ENCODE assay signal across 2 cellular contexts in the genomic region with DNA sequence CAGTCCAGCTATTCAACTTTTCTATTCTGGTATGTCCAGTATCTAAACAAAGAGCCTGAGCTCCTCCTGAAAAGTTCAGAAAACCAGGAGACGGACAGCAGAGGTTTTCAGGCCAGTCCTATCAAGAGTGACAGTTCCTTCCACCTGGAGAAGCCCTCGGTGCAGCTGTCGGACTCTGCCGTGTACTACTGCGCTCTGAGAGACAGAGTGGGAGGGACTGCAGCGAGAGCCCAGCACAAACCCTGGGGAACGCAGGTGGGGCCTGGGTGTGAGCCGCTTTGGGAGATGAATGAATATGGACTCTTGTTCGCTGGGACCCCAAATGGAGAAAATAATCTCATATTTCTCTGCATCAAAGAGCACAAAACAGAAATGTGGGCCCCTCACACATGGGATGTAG.
TF ChIP-seq lines count a peak whose summit lies in the region.

No MANE protein-coding gene starts in this region.

TF ChIP-seq in SK-N-SH, 30 proteins besides CTCF, POLR2A, EP300 and RAD21 (continued from another document):
- TF ChIP-seq, protein P1, sequence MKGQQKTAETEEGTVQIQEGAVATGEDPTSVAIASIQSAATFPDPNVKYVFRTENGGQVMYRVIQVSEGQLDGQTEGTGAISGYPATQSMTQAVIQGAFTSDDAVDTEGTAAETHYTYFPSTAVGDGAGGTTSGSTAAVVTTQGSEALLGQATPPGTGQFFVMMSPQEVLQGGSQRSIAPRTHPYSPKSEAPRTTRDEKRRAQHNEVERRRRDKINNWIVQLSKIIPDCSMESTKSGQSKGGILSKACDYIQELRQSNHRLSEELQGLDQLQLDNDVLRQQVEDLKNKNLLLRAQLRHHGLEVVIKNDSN (IDR thresholded peaks at IDR 0.05; ENCODE audit: borderline replicate concordance, low read depth), result no peak
- TF ChIP-seq CHD2 (IDR thresholded peaks at IDR 0.05; ENCODE audit: low read length, partially characterized antibody) (no peak), RFX5 (IDR thresholded peaks at IDR 0.05; ENCODE audit: low read length) (no peak)
- TF ChIP-seq, protein P2, sequence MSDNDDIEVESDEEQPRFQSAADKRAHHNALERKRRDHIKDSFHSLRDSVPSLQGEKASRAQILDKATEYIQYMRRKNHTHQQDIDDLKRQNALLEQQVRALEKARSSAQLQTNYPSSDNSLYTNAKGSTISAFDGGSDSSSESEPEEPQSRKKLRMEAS (IDR thresholded peaks at IDR 0.05; ENCODE audit: low read depth), result no peak

TF ChIP-seq in SK-N-SH treated with all-trans-retinoic acid at 6 μM for 48 hours, 23 proteins besides CTCF, POLR2A, EP300 and RAD21 (continued from another document):
- TF ChIP-seq ESRRG (CRISPR knock-in tag; IDR thresholded peaks at IDR 0.05) (no peak), ZNF70 (CRISPR knock-in tag; IDR thresholded peaks at IDR 0.05) (no peak), TOX (CRISPR knock-in tag; IDR thresholded peaks at IDR 0.05; ENCODE audit: borderline replicate concordance) (no peak), ZNF8 (CRISPR knock-in tag; IDR thresholded peaks at IDR 0.05) (no peak), ZFP30 (CRISPR knock-in tag; IDR thresholded peaks at IDR 0.05) (no peak), ZC3H10 (CRISPR knock-in tag; IDR thresholded peaks at IDR 0.05) (no peak), ARNTL (CRISPR knock-in tag; IDR thresholded peaks at IDR 0.05; ENCODE audit: borderline replicate concordance, low read depth) (no peak), ZFP3 (CRISPR knock-in tag; IDR thresholded peaks at IDR 0.05) (no peak), ISL1 (CRISPR knock-in tag; IDR thresholded peaks at IDR 0.05) (no peak), BACH2 (CRISPR knock-in tag; IDR thresholded peaks at IDR 0.05; ENCODE audit: borderline replicate concordance) (no peak), TCF4 (CRISPR knock-in tag; IDR thresholded peaks at IDR 0.05; ENCODE audit: borderline replicate concordance) (no peak), RARB (CRISPR knock-in tag; IDR thresholded peaks at IDR 0.05) (no peak)
- TF ChIP-seq, protein P3, sequence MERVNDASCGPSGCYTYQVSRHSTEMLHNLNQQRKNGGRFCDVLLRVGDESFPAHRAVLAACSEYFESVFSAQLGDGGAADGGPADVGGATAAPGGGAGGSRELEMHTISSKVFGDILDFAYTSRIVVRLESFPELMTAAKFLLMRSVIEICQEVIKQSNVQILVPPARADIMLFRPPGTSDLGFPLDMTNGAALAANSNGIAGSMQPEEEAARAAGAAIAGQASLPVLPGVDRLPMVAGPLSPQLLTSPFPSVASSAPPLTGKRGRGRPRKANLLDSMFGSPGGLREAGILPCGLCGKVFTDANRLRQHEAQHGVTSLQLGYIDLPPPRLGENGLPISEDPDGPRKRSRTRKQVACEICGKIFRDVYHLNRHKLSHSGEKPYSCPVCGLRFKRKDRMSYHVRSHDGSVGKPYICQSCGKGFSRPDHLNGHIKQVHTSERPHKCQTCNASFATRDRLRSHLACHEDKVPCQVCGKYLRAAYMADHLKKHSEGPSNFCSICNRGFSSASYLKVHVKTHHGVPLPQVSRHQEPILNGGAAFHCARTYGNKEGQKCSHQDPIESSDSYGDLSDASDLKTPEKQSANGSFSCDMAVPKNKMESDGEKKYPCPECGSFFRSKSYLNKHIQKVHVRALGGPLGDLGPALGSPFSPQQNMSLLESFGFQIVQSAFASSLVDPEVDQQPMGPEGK (CRISPR knock-in tag; IDR thresholded peaks at IDR 0.05; ENCODE audit: borderline replicate concordance), result no peak
- TF ChIP-seq, protein P4, sequence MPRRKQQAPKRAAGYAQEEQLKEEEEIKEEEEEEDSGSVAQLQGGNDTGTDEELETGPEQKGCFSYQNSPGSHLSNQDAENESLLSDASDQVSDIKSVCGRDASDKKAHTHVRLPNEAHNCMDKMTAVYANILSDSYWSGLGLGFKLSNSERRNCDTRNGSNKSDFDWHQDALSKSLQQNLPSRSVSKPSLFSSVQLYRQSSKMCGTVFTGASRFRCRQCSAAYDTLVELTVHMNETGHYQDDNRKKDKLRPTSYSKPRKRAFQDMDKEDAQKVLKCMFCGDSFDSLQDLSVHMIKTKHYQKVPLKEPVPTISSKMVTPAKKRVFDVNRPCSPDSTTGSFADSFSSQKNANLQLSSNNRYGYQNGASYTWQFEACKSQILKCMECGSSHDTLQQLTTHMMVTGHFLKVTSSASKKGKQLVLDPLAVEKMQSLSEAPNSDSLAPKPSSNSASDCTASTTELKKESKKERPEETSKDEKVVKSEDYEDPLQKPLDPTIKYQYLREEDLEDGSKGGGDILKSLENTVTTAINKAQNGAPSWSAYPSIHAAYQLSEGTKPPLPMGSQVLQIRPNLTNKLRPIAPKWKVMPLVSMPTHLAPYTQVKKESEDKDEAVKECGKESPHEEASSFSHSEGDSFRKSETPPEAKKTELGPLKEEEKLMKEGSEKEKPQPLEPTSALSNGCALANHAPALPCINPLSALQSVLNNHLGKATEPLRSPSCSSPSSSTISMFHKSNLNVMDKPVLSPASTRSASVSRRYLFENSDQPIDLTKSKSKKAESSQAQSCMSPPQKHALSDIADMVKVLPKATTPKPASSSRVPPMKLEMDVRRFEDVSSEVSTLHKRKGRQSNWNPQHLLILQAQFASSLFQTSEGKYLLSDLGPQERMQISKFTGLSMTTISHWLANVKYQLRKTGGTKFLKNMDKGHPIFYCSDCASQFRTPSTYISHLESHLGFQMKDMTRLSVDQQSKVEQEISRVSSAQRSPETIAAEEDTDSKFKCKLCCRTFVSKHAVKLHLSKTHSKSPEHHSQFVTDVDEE (CRISPR knock-in tag; IDR thresholded peaks at IDR 0.05), result no peak
